19 cellular contexts compared by ENCODE assay signal in the genomic region with DNA sequence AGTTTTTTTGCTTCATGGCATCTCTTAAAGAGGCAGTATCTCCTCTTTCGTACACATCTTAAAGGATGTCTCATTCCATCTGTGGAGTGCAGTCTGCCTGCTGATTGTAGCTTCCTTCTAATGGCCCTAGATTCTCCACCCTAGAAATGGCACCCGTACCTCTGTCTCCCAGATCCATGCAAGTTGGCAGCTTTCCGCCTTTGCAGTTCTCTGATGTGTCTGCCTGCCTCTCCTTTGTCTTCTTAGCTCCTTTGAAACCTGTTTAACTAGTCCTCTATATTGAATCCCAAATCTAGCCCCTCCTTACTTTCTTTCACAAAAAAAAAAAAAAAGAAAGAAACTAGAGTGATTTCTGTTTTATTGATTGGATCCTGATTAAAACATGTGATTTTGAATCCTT.
DNase-seq lines count a peak whose midpoint lies in the region; ATAC-seq, FAIRE-seq and TF ChIP-seq lines count a peak whose summit lies in the region.
"Had no signal": no experiment of that assay in that cellular context is flagged by ENCODE, and none has a peak within 500 bp of the region (broad histone marks: within the 10 kb centered on the region; RNA-seq: fewer than 3 reads in every experiment).

No MANE protein-coding gene starts in this region.

- in situ Hi-C loops in ACHN (cut with HindIII; ENCODE audit: low pct_ligation_motif_present, low pct_unique_long_range_greater_than_20kb, low sequenced_read_pairs), result no loop called here

- no peaks in the 10 kb centered on the region for H3K4me1 Mint-ChIP-seq in type B pancreatic cell (ENCODE audit: unreplicated experiment)
- H3K4me1 Mint-ChIP-seq: CD4-positive, alpha-beta memory T cell had no signal

- DNase-seq in H7 (peak; percentile 1), iPS-NIHi11 (ENCODE audit: low spot score) (peak; percentile 5), type B pancreatic cell (ENCODE audit: extremely low spot score, unreplicated experiment) (no peak), ACHN (no peak)
- DNase-seq in activated CD8-positive, alpha-beta memory T cell treated with anti-CD3 and anti-CD28 coated beads, Interleukin-2, amount 50 U/mL, for 4 hours, result no peak
- DNase-seq: 8988T; C1 segment of cervical spinal cord; Caco-2; CD4-positive, alpha-beta memory T cell; DMS153; DND-41; GM23248 had no signal

- no peaks in the 10 kb centered on the region for H3K36me3 ChIP-seq in H7 (replicated peaks; ENCODE audit: control insufficient read depth, insufficient read depth, low read length)

- no peaks in the 10 kb centered on the region for H3K36me3 Mint-ChIP-seq in type B pancreatic cell
- H3K36me3 Mint-ChIP-seq: CD4-positive, alpha-beta memory T cell had no signal

- TF ChIP-seq CTCF in type B pancreatic cell (conservative IDR thresholded peaks at IDR 0.05), result no peak

- H3K27me3 ChIP-seq in H7 (ENCODE audit: control insufficient read depth, insufficient read depth, low read length), result no peaks in the 10 kb centered on the region

- H3K9me3 Mint-ChIP-seq in type B pancreatic cell, result peaks cover 4% of the 10 kb centered on the region

- peak overlapping the region; percentile 6 for H3K4me3 Mint-ChIP-seq in type B pancreatic cell
- H3K4me3 Mint-ChIP-seq: CD4-positive, alpha-beta memory T cell had no signal

- H3K4me3 ChIP-seq in H7 (ENCODE audit: insufficient read depth, low read depth, low read length), result no peak overlapping the region
- H3K4me3 ChIP-seq: A549, GM23248 had no signal

- H3K27me3 Mint-ChIP-seq in type B pancreatic cell, result no peaks in the 10 kb centered on the region
- H3K27me3 Mint-ChIP-seq: CD4-positive, alpha-beta memory T cell had no signal

- no peak for ATAC-seq in HG02610 (IDR thresholded peaks at IDR 0.05; ENCODE audit: unreplicated experiment)
- ATAC-seq: A549, HCT116 had no signal

- H3K27ac Mint-ChIP-seq in type B pancreatic cell, result peak overlapping the region; percentile 16
- H3K27ac Mint-ChIP-seq: CD4-positive, alpha-beta memory T cell had no signal

- FAIRE-seq in colon (lab: Jason Lieb, UNC), result peak; percentile 24
- FAIRE-seq: A549, G401.6, GM12892, H54 had no signal

Comparison
In these comparisons a context has a peak if more than half of its experiments do, and no peak if none do; other contexts are left out.
1. DNase-seq: peak in H7 (single experiment) and iPS-NIHi11 (single experiment); none in type B pancreatic cell (single experiment), activated CD8-positive, alpha-beta memory T cell treated with anti-CD3 and anti-CD28 coated beads, Interleukin-2, amount 50 U/mL, for 4 hours (single experiment) and ACHN (single experiment).